Comparison of ENCODE assay signal across 7 cellular contexts in genomic region chr15:74635228-74635627, GRCh38. TPM values are rescaled to one million over a fixed set of nuclear protein-coding genes. Genes with fewer than 3 reads are reported as not detected.
A peak's percentile ranks its signal among the peaks of the same experiment; 100 is the strongest.
DNase-seq lines count a peak whose midpoint lies in the region; ATAC-seq and TF ChIP-seq lines count a peak whose summit lies in the region.

No MANE protein-coding gene starts in this region.

- no peak overlapping the region for H3K23ac ChIP-seq in IMR-90 (ENCODE audit: low read depth, low read length)

- no peak overlapping the region for H2BK5ac ChIP-seq in IMR-90 (ENCODE audit: low read depth, low read length, poor library complexity, severe bottlenecking)

- DNase-seq in GM12864 (ENCODE audit: low read depth): peak; percentile 55
- peak; percentile 61 for DNase-seq in IMR-90
- DNase-seq in SW 1271 (lab: John Stamatoyannopoulos, UW): peak; percentile 40 to 73
- DNase-seq in activated naive CD8-positive, alpha-beta T cell treated with anti-CD3 and anti-CD28 coated beads for 36 hours: peak; percentile 71
- DNase-seq in left cardiac atrium: peak; percentile 64
- DNase-seq in sciatic nerve (ENCODE audit: low spot score): peak; percentile 72

- H3K27ac ChIP-seq in IMR-90 (ENCODE audit: insufficient read depth, low read length): no peak overlapping the region

- no peaks in the 10 kb centered on the region for H3K9me3 ChIP-seq in IMR-90 (ENCODE audit: control insufficient read depth, insufficient read depth, low read length)

- H3K9me3 Mint-ChIP-seq in activated naive CD8-positive, alpha-beta T cell treated with anti-CD3 and anti-CD28 coated beads for 36 hours: no peaks in the 10 kb centered on the region

- ATAC-seq in IMR-90 (ENCODE audit: low read depth) (peak; percentile 85), left cardiac atrium (peak; percentile 72 to 74), sciatic nerve (peak; percentile 76), GM21619 (IDR thresholded peaks at IDR 0.05; ENCODE audit: unreplicated experiment) (no peak)

- TF ChIP-seq CTCF in GM12864 (IDR thresholded peaks at IDR 0.05; ENCODE audit: low read depth, low read length, missing control alignments) (peak; percentile 95), IMR-90 (conservative IDR thresholded peaks at IDR 0.05; ENCODE audit: low read depth, low read length) (peak; percentile 82)

- H3K36me3 ChIP-seq in IMR-90 (ENCODE audit: control insufficient read depth, insufficient read depth, low read length): peaks cover 64% of the 10 kb centered on the region

- POLR2A ChIA-PET in IMR-90 (lab: Charles Lee; ENCODE audit: unreplicated experiment): no interaction called here

- H3K4me1 ChIP-seq in IMR-90 (ENCODE audit: control insufficient read depth, insufficient read depth, low read length): no peaks in the 10 kb centered on the region

- CTCF ChIA-PET in IMR-90 (lab: Yijun Ruan, JAX): interaction anchor here (1.1 to 2.4 kb wide), 2 partner anchors 134 to 153 kb away, joined by 3 to 21 read pairs; no protein-coding TSS in a partner anchor

- H2AFZ ChIP-seq in IMR-90 (replicated peaks; ENCODE audit: low read length, poor library complexity): no peak overlapping the region

- BruUV-seq in IMR-90 (replicated peaks; lab: Mats Ljungman, UMichigan): no TSS peak

- H3K36me3 Mint-ChIP-seq in activated naive CD8-positive, alpha-beta T cell treated with anti-CD3 and anti-CD28 coated beads for 36 hours: peaks cover 16% of the 10 kb centered on the region

- in situ Hi-C loops in IMR-90 (cut with MboI; ENCODE audit: low sequenced_read_pairs): loop anchor here (5.0 kb wide), 2 partner anchors 132 to 312 kb away; no protein-coding TSS in a partner anchor

- no peak for TF ChIP-seq POLR2A in IMR-90 (IDR thresholded peaks at IDR 0.05; ENCODE audit: low read depth, low read length)

- no peak overlapping the region for H4K5ac ChIP-seq in IMR-90 (ENCODE audit: low read depth, low read length)

- intact Hi-C loops in IMR-90 (cut with micrococcal nuclease): loop anchor here (1.0 to 5.0 kb wide), 2 partner anchors 134 to 317 kb away; no protein-coding TSS in a partner anchor
- intact Hi-C loops in left cardiac atrium (cut with DNase I): loop anchor here (10.0 kb wide), 1 partner anchor 320 kb away; the partner anchor contains the start of gene RPP25 (in 2 of the 2)
- intact Hi-C loops in sciatic nerve (cut with DNase I): no loop called here

- no peak overlapping the region for H4K8ac ChIP-seq in IMR-90 (ENCODE audit: low read depth in 2 of 2, low read length in 2 of 2)

- H2AK5ac ChIP-seq in IMR-90 (ENCODE audit: low read depth, low read length): no peak overlapping the region

- no peak overlapping the region for H3K56ac ChIP-seq in IMR-90 (ENCODE audit: extremely low read depth, insufficient read depth, low read length)

- no peak overlapping the region for H3K4me3 ChIP-seq in GM12864 (ENCODE audit: low read depth, low read length)
- no peak overlapping the region for H3K4me3 ChIP-seq in IMR-90 (ENCODE audit: insufficient read depth, low read depth, low read length)

- peaks cover 33% of the 10 kb centered on the region for H4K20me1 ChIP-seq in IMR-90 (ENCODE audit: insufficient read depth, low read length)

- no peak overlapping the region for H3K14ac ChIP-seq in IMR-90 (replicated peaks; ENCODE audit: low read depth, low read length)

- H3K79me1 ChIP-seq in IMR-90 (ENCODE audit: low read depth in 1 of 2, low read length in 2 of 2): peaks cover 0 to 18% of the 10 kb centered on the region in 2 experiments; a peak in 3 of 4 replicates

- TF ChIP-seq RAD21 in IMR-90 (IDR thresholded peaks at IDR 0.05; ENCODE audit: low read length): peak; percentile 90

- H3K18ac ChIP-seq in IMR-90 (ENCODE audit: low read depth, low read length): no peak overlapping the region

- no CpG with 5 or more reads among the region's 5 CpGs for WGBS in IMR-90 (ENCODE audit: extremely low coverage in 2 of 2, insufficient read length in 1 of 2), 2 experiments

- H3K9me1 ChIP-seq in IMR-90 (ENCODE audit: insufficient read depth, low read length): no peaks in the 10 kb centered on the region

- H2AK9ac ChIP-seq in IMR-90 (replicated peaks; ENCODE audit: low read depth, low read length, poor library complexity): no peak overlapping the region

- no peak overlapping the region for H3K9ac ChIP-seq in IMR-90 (ENCODE audit: low read depth, low read length)

- no peak overlapping the region for H3K4ac ChIP-seq in IMR-90 (ENCODE audit: low read depth, low read length)

- no peak overlapping the region for H2BK120ac ChIP-seq in IMR-90 (ENCODE audit: low read depth, low read length)

- H3K27me3 ChIP-seq in IMR-90 (ENCODE audit: control insufficient read depth, insufficient read depth, low read length): no peaks in the 10 kb centered on the region

- H3K4me3 Mint-ChIP-seq in activated naive CD8-positive, alpha-beta T cell treated with anti-CD3 and anti-CD28 coated beads for 36 hours: no peak overlapping the region

- H3K4me2 ChIP-seq in IMR-90 (ENCODE audit: low read depth, low read length): no peak overlapping the region

- no peak overlapping the region for H2BK15ac ChIP-seq in IMR-90 (ENCODE audit: low read depth, low read length)

- H2BK20ac ChIP-seq in IMR-90 (ENCODE audit: low read depth, low read length): no peak overlapping the region

- no peak overlapping the region for H3K27ac Mint-ChIP-seq in activated naive CD8-positive, alpha-beta T cell treated with anti-CD3 and anti-CD28 coated beads for 36 hours

- H3K27me3 Mint-ChIP-seq in activated naive CD8-positive, alpha-beta T cell treated with anti-CD3 and anti-CD28 coated beads for 36 hours: no peaks in the 10 kb centered on the region

- dilution Hi-C loops in IMR-90 (cut with HindIII; ENCODE audit: low sequenced_read_pairs, unreplicated experiment): no loop called here

- H3K4me1 Mint-ChIP-seq in activated naive CD8-positive, alpha-beta T cell treated with anti-CD3 and anti-CD28 coated beads for 36 hours: peaks cover 2% of the 10 kb centered on the region

- no peak overlapping the region for H4K91ac ChIP-seq in IMR-90 (ENCODE audit: insufficient read depth, low read depth, low read length)

TF ChIP-seq in IMR-90, 13 proteins besides CTCF, POLR2A, EP300 and RAD21:
- peak; percentile 90 for TF ChIP-seq SMC3 (IDR thresholded peaks at IDR 0.05; ENCODE audit: low read depth, low read length)
- TF ChIP-seq RCOR1 (IDR thresholded peaks at IDR 0.05; ENCODE audit: insufficient replicate concordance, low read length): no peak

RNA-seq across cellular contexts. Expression of gene CLK3, which starts 19.6 kb away (rescaled TPM):
- 114 and 117 TPM in 2 replicates for total RNA-seq in IMR-90 (2012; rRNA removed)
- polyA plus RNA-seq in IMR-90 (2012; rRNA removed): 77.0 and 84.7 TPM in 2 replicates
- polyA plus RNA-seq in IMR-90 (2012; cell fraction: cytosol; rRNA removed): 109 and 121 TPM in 2 replicates
- 295 and 379 TPM in 2 replicates for polyA plus RNA-seq in IMR-90 (2012; cell fraction: nucleus; rRNA removed; ENCODE audit: low replicate concordance)
- 100 to 1,000 TPM; 102 to 103 TPM for total RNA-seq in activated naive CD8-positive, alpha-beta T cell treated with anti-CD3 and anti-CD28 coated beads for 36 hours
- 10 to 100 TPM; 44.2 to 44.3 TPM for total RNA-seq in left cardiac atrium
- 81.7 TPM for total RNA-seq in sciatic nerve
